Comparison of ENCODE assay signal across 33 cellular contexts in the genomic region with DNA sequence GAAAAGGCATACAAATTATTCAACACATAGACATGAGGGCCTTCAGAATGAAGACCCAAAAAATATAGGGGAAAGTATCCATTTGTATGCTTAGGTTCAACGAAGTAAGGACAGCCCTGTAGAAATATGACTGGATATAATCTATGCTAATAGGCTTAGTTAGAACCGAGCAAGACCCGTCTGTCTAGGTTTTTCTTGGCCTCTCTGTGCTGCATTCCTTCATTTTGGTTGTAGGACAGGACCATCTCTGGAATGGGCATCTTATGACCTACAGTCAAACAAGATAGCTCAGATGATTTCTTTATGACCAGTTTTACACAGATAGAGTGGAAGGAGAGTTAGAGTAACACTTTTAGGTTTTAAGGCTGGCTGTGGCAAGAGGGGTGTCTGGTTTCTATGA. TPM values are rescaled to one million over a fixed set of nuclear protein-coding genes. Genes with fewer than 3 reads are reported as not detected.
"Had no signal": no experiment of that assay in that cellular context is flagged by ENCODE, and none has a peak within 500 bp of the region (broad histone marks: within the 10 kb centered on the region; RNA-seq: fewer than 3 reads in every experiment).

No MANE protein-coding gene starts in this region.

- H3K27ac Mint-ChIP-seq: naive thymus-derived CD8-positive, alpha-beta T cell; progenitor cell of endocrine pancreas; stimulated activated naive B cell treated with anti-CD40 and anti-IgM and Interleukin-4, amounts not matched to agents 10 μg/mL and 1 μg/mL and 100 μg/mL, for 72 hours had no signal

- H3K9me3 Mint-ChIP-seq: naive thymus-derived CD8-positive, alpha-beta T cell; stimulated activated naive B cell treated with anti-CD40 and anti-IgM and Interleukin-4, amounts not matched to agents 10 μg/mL and 1 μg/mL and 100 μg/mL, for 72 hours had no signal

- H3K4me3 ChIP-seq: hepatocyte, left lung, lower lobe of right lung, ovary, right atrium auricular region, right lobe of liver, smooth muscle cell, stomach, testis, thyroid gland, transverse colon, upper lobe of right lung had no signal

- DNase-seq: islet precursor cell; left colon; left lung; lower lobe of right lung; mammary epithelial cell; mesenchymal stem cell; naive thymus-derived CD8-positive, alpha-beta T cell; ovary; right lobe of liver; stimulated activated CD4-positive, alpha-beta T cell treated with anti-CD3 and anti-CD28 coated beads, Interleukin-1b, Interleukin-23, amount 100 ng/mL, for 48 hours; stimulated activated CD4-positive, alpha-beta T cell treated with anti-CD3 and anti-CD28 coated beads, Interleukin-2, amount 100 ng/mL, for 48 hours; stimulated activated CD4-positive, alpha-beta T cell treated with anti-CD3 and anti-CD28 coated beads, Interleukin-4, amount 100 ng/mL, for 4 hours; stimulated activated CD8-positive, alpha-beta memory T cell treated with anti-CD3 and anti-CD28 coated beads, Interleukin-4, amount 100 ng/mL, for 48 hours; stimulated activated naive B cell treated with anti-CD40 and anti-IgM and Interleukin-4, amounts not matched to agents 10 μg/mL and 1 μg/mL and 100 μg/mL, for 72 hours; stimulated activated naive CD8-positive, alpha-beta T cell treated with anti-CD3 and anti-CD28 coated beads, Interleukin-15, Interleukin-2, amounts not matched to agents 100 U/mL and 50 U/mL, for 24 hours; stomach; testis; thyroid gland; transverse colon; upper lobe of right lung had no signal

- H3K27ac ChIP-seq: hepatocyte, left lung, lower lobe of right lung, ovary, right atrium auricular region, stomach, testis, thyroid gland, upper lobe of right lung had no signal

- H3K4me3 Mint-ChIP-seq: naive thymus-derived CD8-positive, alpha-beta T cell; stimulated activated naive B cell treated with anti-CD40 and anti-IgM and Interleukin-4, amounts not matched to agents 10 μg/mL and 1 μg/mL and 100 μg/mL, for 72 hours had no signal

- ATAC-seq: left colon; left lung; lower lobe of right lung; naive thymus-derived CD8-positive, alpha-beta T cell; stimulated activated naive B cell treated with anti-CD40 and anti-IgM and Interleukin-4, amounts not matched to agents 10 μg/mL and 1 μg/mL and 100 μg/mL, for 72 hours; stimulated activated naive CD8-positive, alpha-beta T cell treated with anti-CD3 and anti-CD28 coated beads, Interleukin-15, Interleukin-2, amounts not matched to agents 100 U/mL and 50 U/mL, for 24 hours; upper lobe of right lung had no signal

- H3K36me3 ChIP-seq: left lung, lower lobe of right lung, ovary, right atrium auricular region, right lobe of liver, stomach, thyroid gland, transverse colon, upper lobe of right lung had no signal

- H3K9me3 ChIP-seq: lower lobe of right lung, ovary, right atrium auricular region, right lobe of liver, stomach, testis, thyroid gland, transverse colon, upper lobe of right lung had no signal

- H3K79me2 ChIP-seq: hepatocyte had no signal

- H2AFZ ChIP-seq: hepatocyte had no signal

- H3K27me3 ChIP-seq: hepatocyte, left lung, ovary, right atrium auricular region, right lobe of liver, stomach, testis, thyroid gland, transverse colon, upper lobe of right lung had no signal

- H3K27me3 Mint-ChIP-seq: stimulated activated naive B cell treated with anti-CD40 and anti-IgM and Interleukin-4, amounts not matched to agents 10 μg/mL and 1 μg/mL and 100 μg/mL, for 72 hours had no signal

- H3K4me2 ChIP-seq: hepatocyte, smooth muscle cell had no signal

- H3K4me1 ChIP-seq: right atrium auricular region, right lobe of liver, testis, thyroid gland had no signal

- FAIRE-seq: urothelium cell line had no signal

RNA-seq across cellular contexts. Expression of a gene that starts 5.6 kb away (rescaled TPM):
- total RNA-seq: kidney epithelial cell, mammary epithelial cell, progenitor cell of endocrine pancreas, pulmonary artery endothelial cell, renal cortical epithelial cell, smooth muscle cell had no signal
- polyA plus RNA-seq: mammary epithelial cell, neural cell, smooth muscle cell had no signal

RNA-seq across cellular contexts. Expression of a gene that starts 23.5 kb away (rescaled TPM):
- total RNA-seq: hepatocyte, kidney epithelial cell, mammary epithelial cell, progenitor cell of endocrine pancreas, pulmonary artery endothelial cell, renal cortical epithelial cell, smooth muscle cell had no signal
- polyA plus RNA-seq: hepatocyte; mammary epithelial cell; naive thymus-derived CD8-positive, alpha-beta T cell; neural cell; smooth muscle cell had no signal

RNA-seq across cellular contexts. Expression of a gene that starts 45.7 kb away (rescaled TPM):
- total RNA-seq: hepatocyte; kidney epithelial cell; left colon; lower lobe of right lung; mammary epithelial cell; mucosa of gallbladder; naive thymus-derived CD8-positive, alpha-beta T cell; progenitor cell of endocrine pancreas; pulmonary artery endothelial cell; renal cortical epithelial cell; right atrium auricular region; right lobe of liver; skeletal muscle tissue; smooth muscle cell; stomach; thyroid gland; transverse colon; upper lobe of right lung had no signal
- polyA plus RNA-seq: hepatocyte; mammary epithelial cell; naive thymus-derived CD8-positive, alpha-beta T cell; neural cell; ovary; smooth muscle cell; stomach had no signal

RNA-seq across cellular contexts. Expression of a gene that starts 56.6 kb away (rescaled TPM):
- total RNA-seq: hepatocyte; kidney epithelial cell; left colon; left lung; liver; lower lobe of right lung; mammary epithelial cell; mucosa of gallbladder; naive thymus-derived CD8-positive, alpha-beta T cell; omental fat pad; ovary; progenitor cell of endocrine pancreas; pulmonary artery endothelial cell; renal cortical epithelial cell; right atrium auricular region; right lobe of liver; skeletal muscle tissue; smooth muscle cell; stomach; thyroid gland; transverse colon; upper lobe of right lung had no signal
- polyA plus RNA-seq: hepatocyte; liver; mammary epithelial cell; naive thymus-derived CD8-positive, alpha-beta T cell; neural cell; ovary; smooth muscle cell; stomach had no signal
